Comparison of ENCODE assay signal across 13 cellular contexts in genomic region chr17:50298018-50298417, GRCh38. TPM values are rescaled to one million over a fixed set of nuclear protein-coding genes. Genes with fewer than 3 reads are reported as not detected.
DNase-seq lines count a peak whose midpoint lies in the region; ATAC-seq, FAIRE-seq and TF ChIP-seq lines count a peak whose summit lies in the region.
"Had no signal": no experiment of that assay in that cellular context is flagged by ENCODE, and none has a peak within 500 bp of the region (broad histone marks: within the 10 kb centered on the region; RNA-seq: fewer than 3 reads in every experiment).

No MANE protein-coding gene starts in this region.

- H4K20me1 ChIP-seq in HepG2 (ENCODE audit: insufficient read depth, low read length): no peaks in the 10 kb centered on the region
- no peaks in the 10 kb centered on the region for H4K20me1 ChIP-seq in H1 (replicated peaks in 1 of 2; ENCODE audit: control insufficient read depth in 1 of 2, insufficient read depth in 2 of 2, low read length in 2 of 2)

- H2BK5ac ChIP-seq in H1 (ENCODE audit: low read depth, low read length): 0 out of 2 replicates have a peak overlapping the region, but pooled peaks have one; percentile 22

- FAIRE-seq in HepG2 (lab: Jason Lieb, UNC) (no peak), H1 (lab: Jason Lieb, UNC) (no peak)
- FAIRE-seq: GM12891, RCC 7860 had no signal

- H3K23me2 ChIP-seq in H1 (ENCODE audit: low read depth, low read length): peaks cover 2% of the 10 kb centered on the region; the same call in 1 of the 2 replicates

- TF ChIP-seq RAD21 in HepG2 (CRISPR knock-in tag; IDR thresholded peaks at IDR 0.05) (no peak), H1 (IDR thresholded peaks at IDR 0.05 in 1 of 2, conservative IDR thresholded peaks at IDR 0.05 in 1 of 2; ENCODE audit: low read depth in 2 of 2, low read length in 2 of 2) (no peak)

- peak overlapping the region; percentile 55; the same call in 1 of the 2 replicates for H2BK12ac ChIP-seq in H1 (ENCODE audit: low read depth, low read length)

- H3K4me2 ChIP-seq in HepG2 (ENCODE audit: low read depth, low read length) (no peak overlapping the region), H1 (ENCODE audit: insufficient read depth in 1 of 2, low read depth in 2 of 2, low read length in 2 of 2) (no peak overlapping the region)

- TF ChIP-seq CTCF in HepG2 (CRISPR knock-in tag; IDR thresholded peaks at IDR 0.05) (no peak), right lobe of liver (IDR thresholded peaks at IDR 0.05) (no peak), Panc1 (IDR thresholded peaks at IDR 0.05) (no peak), H1 (IDR thresholded peaks at IDR 0.05; ENCODE audit: control extremely low read depth in 1 of 3, insufficient read depth in 1 of 3, low read depth in 1 of 3, low read length in 3 of 3) (no peak), GM10248 (IDR thresholded peaks at IDR 0.05; ENCODE audit: control extremely low read depth, extremely low read depth, low read depth, missing control alignments) (no peak)

- WGBS in HepG2 (ENCODE audit: low lambda C conversion rate): 17% methylated on average over 11 of the region's 11 CpGs
- 10% methylated on average over 3 of the region's 11 CpGs for WGBS in right lobe of liver (ENCODE audit: insufficient coverage, low coverage, low lambda C conversion rate, missing lambda C conversion rate)
- 82% methylated on average over 11 of the region's 11 CpGs; no CpG with 5 or more reads in 1 of the 2 experiments for WGBS in H1 (ENCODE audit: extremely low coverage in 1 of 2, insufficient coverage in 1 of 2, insufficient read length in 1 of 2, insufficient replicate concordance in 2 of 2, low coverage in 1 of 2, low lambda C conversion rate in 2 of 2, missing lambda C conversion rate in 1 of 2), 2 experiments

- H3K79me2 ChIP-seq in HepG2 (ENCODE audit: insufficient read depth, low read length) (no peaks in the 10 kb centered on the region), H1 (ENCODE audit: control insufficient read depth in 1 of 2, insufficient read depth in 2 of 2, low read length in 2 of 2) (no peaks in the 10 kb centered on the region)

- CTCF ChIA-PET in HepG2 (lab: Yijun Ruan, JAX; ENCODE audit: low intra/inter-chr PET ratio, low total read pairs): interaction anchor here (1.0 to 7.9 kb wide), 9 partner anchors 24 to 218 kb away, joined by 4 to 223 read pairs (median 7); partner anchors contain the start of genes COL1A1 and TMEM92
- CTCF ChIA-PET in Panc1 (lab: Charles Lee): interaction anchor here (0.5 to 2.6 kb wide), 9 partner anchors 8 to 129 kb away, joined by 3 to 47 read pairs (median 8); partner anchors contain the start of genes COL1A1 and TMEM92
- CTCF ChIA-PET in H1 (lab: Charles Lee; ENCODE audit: partially characterized antibody): interaction anchor here (0.6 to 41.5 kb wide), 28 partner anchors 10 to 250 kb away, joined by 3 to 1349 read pairs (median 6); partner anchors contain the start of genes COL1A1, SGCA and TMEM92
- CTCF ChIA-PET in GM10248 (lab: Yijun Ruan, JAX): interaction anchor here (0.9 to 24.0 kb wide), 27 partner anchors 8 to 210 kb away, joined by 3 to 324 read pairs (median 7); partner anchors contain the start of genes COL1A1, SGCA and TMEM92

- H3K4me3 ChIP-seq in HepG2 (replicated peaks in 1 of 3; ENCODE audit: insufficient read depth in 1 of 3, low read depth in 2 of 3, low read length in 3 of 3): no peak overlapping the region
- H3K4me3 ChIP-seq in right lobe of liver: no peak overlapping the region
- no peak overlapping the region for H3K4me3 ChIP-seq in Panc1 (ENCODE audit: low read depth in 2 of 2, low read length in 2 of 2)
- H3K4me3 ChIP-seq in H1 (ENCODE audit: extremely low read depth in 1 of 4, insufficient read depth in 2 of 4, low read depth in 3 of 4, low read length in 4 of 4): no peak overlapping the region

- TF ChIP-seq EP300 in HepG2 (IDR thresholded peaks at IDR 0.05; ENCODE audit: low read depth in 2 of 2, low read length in 2 of 2): no peak
- no peak for TF ChIP-seq EP300 in HepG2 (CRISPR knock-in tag; IDR thresholded peaks at IDR 0.05; ENCODE audit: borderline replicate concordance)
- no peak for TF ChIP-seq EP300 in H1 (IDR thresholded peaks at IDR 0.05; ENCODE audit: borderline replicate concordance in 1 of 2, low read depth in 2 of 2, low read length in 2 of 2)

- H4K8ac ChIP-seq in H1 (ENCODE audit: extremely low read depth, insufficient read depth, low read length): no peak overlapping the region

- no peak overlapping the region for H3K23ac ChIP-seq in H1 (ENCODE audit: insufficient read length)

- H4K5ac ChIP-seq in H1 (ENCODE audit: insufficient read length, low read depth, low read length): no peak overlapping the region

- no peaks in the 10 kb centered on the region for H3K79me1 ChIP-seq in H1 (ENCODE audit: low read depth, low read length)

- no peak overlapping the region for H3K56ac ChIP-seq in H1 (replicated peaks; ENCODE audit: insufficient read length, low read depth, low read length)

- H2AFZ ChIP-seq in HepG2 (ENCODE audit: low read length) (no peak overlapping the region), H1 (ENCODE audit: low read length) (no peak overlapping the region)

- H3K27me3 ChIP-seq in HepG2 (ENCODE audit: control insufficient read depth in 1 of 2, insufficient read depth in 2 of 2, low read length in 2 of 2) (peaks cover 2 to 7% of the 10 kb centered on the region in 2 experiments; a peak in 2 of 5 replicates), right lobe of liver (no peaks in the 10 kb centered on the region), Panc1 (ENCODE audit: control insufficient read depth, insufficient read depth, low read length) (no peaks in the 10 kb centered on the region), H1 (replicated peaks in 1 of 4; ENCODE audit: control insufficient read depth in 3 of 4, extremely low read depth in 1 of 4, insufficient read depth in 3 of 4, low read length in 3 of 4) (no peaks in the 10 kb centered on the region)

- no peak overlapping the region for H3K4ac ChIP-seq in H1 (replicated peaks; ENCODE audit: insufficient read length, low read depth, low read length)

- no peak overlapping the region for H4K91ac ChIP-seq in H1 (replicated peaks; ENCODE audit: insufficient read length, low read length)

- in situ Hi-C loops in HepG2 (cut with HindIII; ENCODE audit: extremely low pct_ligation_motif_present, low pct_unique_long_range_greater_than_20kb): no loop called here
- in situ Hi-C loops in Panc1 (cut with HindIII; ENCODE audit: low pct_unique_long_range_greater_than_20kb, low sequenced_read_pairs): no loop called here

- H3K36me3 ChIP-seq in HepG2 (replicated peaks in 1 of 2; ENCODE audit: control insufficient read depth in 1 of 2, insufficient read depth in 2 of 2, low read length in 2 of 2): no peaks in the 10 kb centered on the region
- no peaks in the 10 kb centered on the region for H3K36me3 ChIP-seq in right lobe of liver
- no peaks in the 10 kb centered on the region for H3K36me3 ChIP-seq in Panc1 (ENCODE audit: control insufficient read depth, insufficient read depth, low read length)
- no peaks in the 10 kb centered on the region for H3K36me3 ChIP-seq in H1 (ENCODE audit: control insufficient read depth in 2 of 4, insufficient read depth in 4 of 4, low read length in 3 of 4)

- H3K9ac ChIP-seq in HepG2 (ENCODE audit: insufficient read depth, low read depth, low read length): no peak overlapping the region
- H3K9ac ChIP-seq in H1 (replicated peaks in 1 of 4; ENCODE audit: extremely low read depth in 1 of 4, low read depth in 3 of 4, low read length in 3 of 4): no peak overlapping the region

- intact Hi-C loops in HepG2 (cut with micrococcal nuclease; ENCODE audit: unreplicated experiment): no loop called here
- intact Hi-C loops in right lobe of liver (cut with DNase I): loop anchor here (5.0 kb wide), 1 partner anchor 96 kb away; the partner anchor contains the start of gene COL1A1 (in 2 of the 2)
- intact Hi-C loops in Panc1 (cut with micrococcal nuclease; ENCODE audit: unreplicated experiment): no loop called here

- H3K9me3 ChIP-seq in HepG2 (ENCODE audit: low read length) (no peaks in the 10 kb centered on the region), right lobe of liver (no peaks in the 10 kb centered on the region), Panc1 (ENCODE audit: control insufficient read depth, insufficient read depth, low read depth, low read length) (no peaks in the 10 kb centered on the region), H1 (ENCODE audit: insufficient read depth in 2 of 2, low read depth in 1 of 2, low read length in 1 of 2) (no peaks in the 10 kb centered on the region)

- H2AK5ac ChIP-seq in H1 (ENCODE audit: low read depth, low read length): no peak overlapping the region

- ATAC-seq in HepG2: peak; percentile 78
- no peak for ATAC-seq in right lobe of liver
- ATAC-seq in Panc1: peak; percentile 58

- TF ChIP-seq POLR2A in HepG2 (IDR thresholded peaks at IDR 0.05; ENCODE audit: insufficient read depth in 1 of 2, low read depth in 2 of 2, low read length in 2 of 2): no peak
- TF ChIP-seq POLR2A in right lobe of liver (IDR thresholded peaks at IDR 0.05): no peak
- TF ChIP-seq POLR2A in H1 (IDR thresholded peaks at IDR 0.05; ENCODE audit: control extremely low read depth in 1 of 2, low read depth in 2 of 2, low read length in 2 of 2): no peak

- POLR2A ChIA-PET in HepG2 (lab: Yijun Ruan, JAX) (no interaction called here), Panc1 (lab: Charles Lee) (interaction anchor here (0.6 to 0.7 kb wide), 5 partner anchors 10 to 175 kb away, joined by 3 to 10 read pairs (median 4); no protein-coding TSS in a partner anchor), H1 (lab: Charles Lee; ENCODE audit: partially characterized antibody) (interaction anchor here (0.7 to 0.8 kb wide), 2 partner anchors 64 to 98 kb away, joined by 3 read pairs; no protein-coding TSS in a partner anchor), GM10248 (lab: Yijun Ruan, JAX) (interaction anchor here (0.6 kb wide), 1 partner anchor 101 kb away, joined by 5 read pairs; no protein-coding TSS in a partner anchor)

- DNase-seq in HepG2 (ENCODE audit: low spot score) (no peak), right lobe of liver (no peak), Panc1 (ENCODE audit: low read depth, low spot score) (no peak), H1 (ENCODE audit: low read depth in 1 of 2, low spot score in 2 of 2) (no peak), hepatic stellate cell (ENCODE audit: low spot score) (no peak), GM10248 (ENCODE audit: extremely low spot score) (no peak), NCI-H510A (lab: John Stamatoyannopoulos, UW) (no peak)
- DNase-seq: NCI-H226 had no signal

- BruUV-seq in HepG2 (replicated peaks; lab: Mats Ljungman, UMichigan): no TSS peak
- BruUV-seq in Panc1 (replicated peaks; lab: Mats Ljungman, UMichigan): no TSS peak

- H2BK120ac ChIP-seq in H1 (replicated peaks; ENCODE audit: low read depth, low read length): no peak overlapping the region

- H2BK15ac ChIP-seq in H1 (ENCODE audit: low read length): peak overlapping the region; percentile 75; the same call in 1 of the 2 replicates

- H3K14ac ChIP-seq in H1 (ENCODE audit: insufficient read length): no peak overlapping the region

- H3K4me1 ChIP-seq in HepG2 (ENCODE audit: insufficient read depth, low read length): no peaks in the 10 kb centered on the region
- H3K4me1 ChIP-seq in right lobe of liver: no peaks in the 10 kb centered on the region
- no peaks in the 10 kb centered on the region for H3K4me1 ChIP-seq in Panc1 (ENCODE audit: control insufficient read depth, insufficient read depth, low read length)
- H3K4me1 ChIP-seq in H1 (replicated peaks in 1 of 4; ENCODE audit: control insufficient read depth in 3 of 4, insufficient read depth in 4 of 4, low read length in 3 of 4): peaks cover 0 to 6% (median under 1%) of the 10 kb centered on the region in 4 experiments; a peak in 2 of 7 replicates

- no peak overlapping the region for H3K27ac ChIP-seq in HepG2 (ENCODE audit: extremely low read length, insufficient read depth, low read length)
- H3K27ac ChIP-seq in right lobe of liver: no peak overlapping the region
- no peak overlapping the region for H3K27ac ChIP-seq in Panc1 (ENCODE audit: low read length)
- no peak overlapping the region for H3K27ac ChIP-seq in H1 (ENCODE audit: low read depth, low read length)

- no peak overlapping the region for H3K18ac ChIP-seq in H1 (ENCODE audit: extremely low read depth, low read length)

- H2BK20ac ChIP-seq in H1 (ENCODE audit: low read length): peak overlapping the region; percentile 29; the same call in 1 of the 2 replicates

RNA-seq across cellular contexts. Expression of gene TMEM92, which starts 23.8 kb away (rescaled TPM):
- total RNA-seq in HepG2 (2016; rRNA removed; fragmentation: Illumina TruSeq; extraction: Trizol) (not detected in 2 replicates), right lobe of liver (10 to 100 TPM in 1 of 6 experiments, 1 to 10 TPM in 5; 1.5 to 20.0 (median 8.7) TPM), Panc1 (2021; ENCODE audit: unreplicated experiment) (0.54 TPM)
- total RNA-seq in HepG2 (2016; cell fraction: cytosol; rRNA removed; fragmentation: Illumina TruSeq; extraction: Trizol; ENCODE audit: low read depth): not detected in 2 replicates
- total RNA-seq in HepG2 (2016; cell fraction: insoluble cytoplasmic fraction; rRNA removed; fragmentation: Illumina TruSeq; extraction: Trizol): not detected in 2 replicates
- total RNA-seq in HepG2 (2016; cell fraction: membrane; rRNA removed; fragmentation: Illumina TruSeq; extraction: Trizol): 0.14 TPM in 1 of 2 replicates, not detected in the other
- not detected in 2 replicates for total RNA-seq in HepG2 (2016; cell fraction: nucleus; rRNA removed; fragmentation: Illumina TruSeq; extraction: Trizol)
- polyA plus RNA-seq in HepG2 (2011; rRNA removed) (0.07 and 0.10 TPM in 2 replicates), H1 (2011; rRNA removed) (24.8 and 39.2 TPM in 2 replicates)
- 0.25 and 0.47 TPM in 2 replicates for polyA plus RNA-seq in HepG2 (2011; cell fraction: cytosol; rRNA removed)
- polyA plus RNA-seq in HepG2 (2011; cell fraction: nucleus; rRNA removed): 0.07 and 0.08 TPM in 2 replicates
- 0.11 and 0.31 TPM in 2 replicates for polyA plus RNA-seq in HepG2 (2012)
- 0.05 and 0.06 TPM in 2 replicates for polyA plus RNA-seq in HepG2 (2016; cell fraction: cytosol; fragmentation: Illumina TruSeq; extraction: Trizol; ENCODE audit: low read depth)
- not detected in 2 replicates for polyA plus RNA-seq in HepG2 (2016; cell fraction: insoluble cytoplasmic fraction; fragmentation: Illumina TruSeq; extraction: Trizol; ENCODE audit: low read depth)
- 0.23 TPM in 1 of 2 replicates, not detected in the other for polyA plus RNA-seq in HepG2 (2016; cell fraction: membrane; fragmentation: Illumina TruSeq; extraction: Trizol; ENCODE audit: low read depth)
- polyA plus RNA-seq in HepG2 (2016; cell fraction: nucleus; fragmentation: Illumina TruSeq; extraction: Trizol; ENCODE audit: insufficient read depth, low read depth): not detected in 2 replicates
- polyA minus RNA-seq in HepG2 (2011; rRNA and poly(A)+ RNA removed; ENCODE audit: low replicate concordance): 0.32 and 15.1 TPM in 2 replicates
- polyA minus RNA-seq in HepG2 (2011; cell fraction: cytosol; rRNA and poly(A)+ RNA removed): not detected in 2 replicates
- not detected in 2 replicates for polyA minus RNA-seq in HepG2 (2011; cell fraction: nucleus; rRNA and poly(A)+ RNA removed)
- polyA plus RNA-seq in Panc1 (2012; ENCODE audit: insufficient read length): 0.58 TPM
- 11.9 and 12.2 TPM in 2 replicates for total RNA-seq in H1 (2021; fragmentation: NEBNext Ultra II Directional; extraction: Animal tissue kit (Norgen Biotek cat#: 25700))
- polyA plus RNA-seq in H1 (2011; cell fraction: cytosol; rRNA removed): 14.9 TPM
- polyA plus RNA-seq in H1 (2011; cell fraction: nucleus; rRNA removed): 13.5 TPM
- 12.3 to 17.0 TPM (median 15.6 TPM) in 4 replicates for polyA plus RNA-seq in H1 (2012, experiment 1 of 2)
- 17.9 TPM for polyA plus RNA-seq in H1 (2012, experiment 2 of 2)
- polyA plus RNA-seq in H1 (2013, experiment 1 of 2): 23.2 TPM
- 31.1 TPM for polyA plus RNA-seq in H1 (2013, experiment 2 of 2)
- 6.3 and 10.4 TPM in 2 replicates for polyA minus RNA-seq in H1 (2011; rRNA and poly(A)+ RNA removed)
- 15.3 TPM for polyA minus RNA-seq in H1 (2011; cell fraction: cytosol; rRNA and poly(A)+ RNA removed)
- 12.1 TPM for polyA minus RNA-seq in H1 (2011; cell fraction: nucleus; rRNA and poly(A)+ RNA removed)
- total RNA-seq: CD4-positive, CD25-positive, alpha-beta regulatory T cell; OCI-LY7; Right ventricle myocardium superior had no signal
- polyA plus RNA-seq: CD4-positive, CD25-positive, alpha-beta regulatory T cell had no signal

RNA-seq across cellular contexts. Expression of gene XYLT2, which starts 47.9 kb away (rescaled TPM):
- total RNA-seq in HepG2 (2016; rRNA removed; fragmentation: Illumina TruSeq; extraction: Trizol): 7.5 and 22.1 TPM in 2 replicates
- 10.5 and 11.7 TPM in 2 replicates for total RNA-seq in HepG2 (2016; cell fraction: cytosol; rRNA removed; fragmentation: Illumina TruSeq; extraction: Trizol; ENCODE audit: low read depth)
- total RNA-seq in HepG2 (2016; cell fraction: insoluble cytoplasmic fraction; rRNA removed; fragmentation: Illumina TruSeq; extraction: Trizol): 6.2 and 23.3 TPM in 2 replicates
- 9.8 and 10.1 TPM in 2 replicates for total RNA-seq in HepG2 (2016; cell fraction: membrane; rRNA removed; fragmentation: Illumina TruSeq; extraction: Trizol)
- total RNA-seq in HepG2 (2016; cell fraction: nucleus; rRNA removed; fragmentation: Illumina TruSeq; extraction: Trizol): 20.2 and 23.1 TPM in 2 replicates
- polyA plus RNA-seq in HepG2 (2011; rRNA removed): 17.0 and 22.7 TPM in 2 replicates
- polyA plus RNA-seq in HepG2 (2011; cell fraction: cytosol; rRNA removed): 9.6 and 15.4 TPM in 2 replicates
- polyA plus RNA-seq in HepG2 (2011; cell fraction: nucleus; rRNA removed): 39.0 and 41.1 TPM in 2 replicates
- 13.3 and 17.4 TPM in 2 replicates for polyA plus RNA-seq in HepG2 (2012)
- 1.4 and 1.5 TPM in 2 replicates for polyA plus RNA-seq in HepG2 (2016; cell fraction: cytosol; fragmentation: Illumina TruSeq; extraction: Trizol; ENCODE audit: low read depth)
- polyA plus RNA-seq in HepG2 (2016; cell fraction: insoluble cytoplasmic fraction; fragmentation: Illumina TruSeq; extraction: Trizol; ENCODE audit: low read depth): 4.9 and 6.1 TPM in 2 replicates
- polyA plus RNA-seq in HepG2 (2016; cell fraction: membrane; fragmentation: Illumina TruSeq; extraction: Trizol; ENCODE audit: low read depth): 2.1 and 2.5 TPM in 2 replicates
- 37.4 and 38.2 TPM in 2 replicates for polyA plus RNA-seq in HepG2 (2016; cell fraction: nucleus; fragmentation: Illumina TruSeq; extraction: Trizol; ENCODE audit: insufficient read depth, low read depth)
- polyA minus RNA-seq in HepG2 (2011; rRNA and poly(A)+ RNA removed; ENCODE audit: low replicate concordance): 34.0 and 72.4 TPM in 2 replicates
- 22.9 and 27.6 TPM in 2 replicates for polyA minus RNA-seq in HepG2 (2011; cell fraction: cytosol; rRNA and poly(A)+ RNA removed)
- polyA minus RNA-seq in HepG2 (2011; cell fraction: nucleus; rRNA and poly(A)+ RNA removed): 14.0 and 16.7 TPM in 2 replicates
- total RNA-seq in right lobe of liver: 10 to 100 TPM in 3 of 6 experiments, 1 to 10 TPM in 3; 7.0 to 13.8 (median 9.4) TPM
- total RNA-seq in Panc1 (2021; ENCODE audit: unreplicated experiment): 28.5 TPM
- polyA plus RNA-seq in Panc1 (2012; ENCODE audit: insufficient read length): 42.0 TPM
- total RNA-seq in H1 (2021; fragmentation: NEBNext Ultra II Directional; extraction: Animal tissue kit (Norgen Biotek cat#: 25700)): 28.0 and 28.9 TPM in 2 replicates
- 29.9 and 38.2 TPM in 2 replicates for polyA plus RNA-seq in H1 (2011; rRNA removed)
- 26.8 TPM for polyA plus RNA-seq in H1 (2011; cell fraction: cytosol; rRNA removed)
- polyA plus RNA-seq in H1 (2011; cell fraction: nucleus; rRNA removed): 55.3 TPM
- polyA plus RNA-seq in H1 (2012, experiment 1 of 2): 17.0 to 31.4 TPM (median 27.3 TPM) in 4 replicates
- polyA plus RNA-seq in H1 (2012, experiment 2 of 2): 16.5 TPM
- 29.7 TPM for polyA plus RNA-seq in H1 (2013, experiment 1 of 2)
- 29.8 TPM for polyA plus RNA-seq in H1 (2013, experiment 2 of 2)
- polyA minus RNA-seq in H1 (2011; rRNA and poly(A)+ RNA removed): 28.9 and 33.8 TPM in 2 replicates
- 39.8 TPM for polyA minus RNA-seq in H1 (2011; cell fraction: cytosol; rRNA and poly(A)+ RNA removed)
- 35.9 TPM for polyA minus RNA-seq in H1 (2011; cell fraction: nucleus; rRNA and poly(A)+ RNA removed)

Comparison
In these comparisons a context has a peak if more than half of its experiments do, and no peak if none do; other contexts are left out.
1. ATAC-seq: peak in HepG2 (single experiment) and Panc1 (single experiment); none in right lobe of liver (0 of 4).
2. intact Hi-C loops: an anchor here in right lobe of liver (5.0 kb wide); none called in HepG2 and Panc1.